Comparison of ENCODE assay signal across 29 cellular contexts in the genomic region with DNA sequence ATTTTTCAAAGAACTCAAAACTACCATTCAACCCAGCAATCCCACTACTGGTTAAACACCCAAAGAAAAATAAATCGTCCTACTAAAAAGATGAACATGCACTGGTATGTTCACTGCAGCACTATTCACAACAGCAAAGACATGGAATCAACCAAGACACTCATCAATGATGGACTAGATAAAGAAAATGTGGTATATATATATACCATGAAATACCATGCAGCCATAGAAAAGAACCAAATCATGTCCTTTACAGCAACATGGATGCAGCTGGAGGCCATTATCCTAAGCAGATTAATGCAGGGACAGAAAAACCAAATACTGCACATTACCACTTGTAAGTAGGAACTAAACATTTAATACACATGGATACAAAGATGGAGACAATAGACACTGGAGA.
"Had no signal": no experiment of that assay in that cellular context is flagged by ENCODE, and none has a peak within 500 bp of the region (broad histone marks: within the 10 kb centered on the region; RNA-seq: fewer than 3 reads in every experiment).

No MANE protein-coding gene starts in this region.

- H3K9me3 Mint-ChIP-seq: stimulated activated effector memory CD8-positive, alpha-beta T cell treated with anti-CD3 and anti-CD28 coated beads, Interleukin-12 subunit alpha, Interleukin-12 subunit beta, amount 100 ng/mL, for 72 hours; stimulated activated memory B cell treated with anti-CD40 and anti-IgM and Interleukin-4, amounts not matched to agents 10 μg/mL and 1 μg/mL and 100 μg/mL, for 72 hours; stimulated activated naive B cell treated with anti-CD40 and anti-IgM and Interleukin-4, amounts not matched to agents 10 μg/mL and 1 μg/mL and 100 μg/mL, for 72 hours; stimulated activated naive CD8-positive, alpha-beta T cell treated with anti-CD3 and anti-CD28 coated beads, Interleukin-15, amount 100 ng/mL, for 72 hours; stimulated activated naive CD8-positive, alpha-beta T cell treated with anti-CD3 and anti-CD28 coated beads, Interleukin-15, Interleukin-2, amounts not matched to agents 100 ng/mL and 50 ng/mL, for 24 hours had no signal

- H3K36me3 ChIP-seq: stomach, suprapubic skin, thoracic aorta, thyroid gland, tibial artery, tibial nerve, transverse colon, upper lobe of left lung, upper lobe of right lung, uterus, vagina had no signal

- FAIRE-seq: urothelium cell line had no signal

- H3K4me1 ChIP-seq: tibial artery, upper lobe of right lung, uterus, vagina had no signal

- H3K27ac ChIP-seq: stomach, suprapubic skin, testis, thoracic aorta, thyroid gland, tibial artery, tibial nerve, transverse colon, upper lobe of left lung, upper lobe of right lung, uterus, vagina had no signal

- H3K36me3 Mint-ChIP-seq: stimulated activated memory B cell treated with anti-CD40 and anti-IgM and Interleukin-4, amounts not matched to agents 10 μg/mL and 1 μg/mL and 100 μg/mL, for 72 hours had no signal

- H3K27me3 Mint-ChIP-seq: stimulated activated memory B cell treated with anti-CD40 and anti-IgM and Interleukin-4, amounts not matched to agents 10 μg/mL and 1 μg/mL and 100 μg/mL, for 72 hours; stimulated activated naive B cell treated with anti-CD40 and anti-IgM and Interleukin-4, amounts not matched to agents 10 μg/mL and 1 μg/mL and 100 μg/mL, for 72 hours; stimulated activated naive CD8-positive, alpha-beta T cell treated with anti-CD3 and anti-CD28 coated beads, Interleukin-15, amount 100 ng/mL, for 72 hours; stimulated activated naive CD8-positive, alpha-beta T cell treated with anti-CD3 and anti-CD28 coated beads, Interleukin-15, Interleukin-2, amounts not matched to agents 100 ng/mL and 50 ng/mL, for 24 hours; type B pancreatic cell had no signal

- DNase-seq: stimulated activated CD4-positive, alpha-beta T cell treated with anti-CD3 and anti-CD28 coated beads, Interleukin-2, amount 100 ng/mL, for 48 hours; stimulated activated CD4-positive, alpha-beta T cell treated with anti-CD3 and anti-CD28 coated beads, Interleukin-4, amount 100 ng/mL, for 1 hour; stimulated activated CD4-positive, alpha-beta T cell treated with anti-CD3 and anti-CD28 coated beads, Interleukin-4, amount 100 ng/mL, for 24 hours; stimulated activated CD4-positive, alpha-beta T cell treated with anti-CD3 and anti-CD28 coated beads, Interleukin-4, amount 100 ng/mL, for 4 hours; stimulated activated CD8-positive, alpha-beta memory T cell treated with anti-CD3 and anti-CD28 coated beads, Interleukin-4, amount 100 ng/mL, for 48 hours; stimulated activated naive B cell treated with anti-CD40 and anti-IgM and Interleukin-4, amounts not matched to agents 10 μg/mL and 1 μg/mL and 100 μg/mL, for 72 hours; stimulated activated naive CD4-positive, alpha-beta T cell; stimulated activated naive CD4-positive, alpha-beta T cell treated with Interleukin-2 at 50 U/mL for 16 hours; stimulated activated naive CD8-positive, alpha-beta T cell treated with anti-CD3 and anti-CD28 coated beads, Interleukin-15, amount 100 ng/mL, for 72 hours; stimulated activated naive CD8-positive, alpha-beta T cell treated with anti-CD3 and anti-CD28 coated beads, Interleukin-15, Interleukin-2, amounts not matched to agents 100 U/mL and 50 U/mL, for 24 hours; stomach; substantia nigra; testis; thyroid gland; tibial artery; transverse colon; trophoblast cell; upper lobe of left lung; upper lobe of right lung; uterus had no signal

- H3K9me3 ChIP-seq: stomach, suprapubic skin, testis, thoracic aorta, thyroid gland, tibial artery, tibial nerve, transverse colon, upper lobe of left lung, upper lobe of right lung, uterus, vagina had no signal

- H3K4me3 ChIP-seq: stomach, suprapubic skin, testis, thoracic aorta, thyroid gland, tibial artery, tibial nerve, transverse colon, upper lobe of left lung, upper lobe of right lung, uterus, vagina had no signal

- ATAC-seq: stimulated activated effector memory CD8-positive, alpha-beta T cell treated with anti-CD3 and anti-CD28 coated beads, Interleukin-12 subunit alpha, Interleukin-12 subunit beta, amount 100 ng/mL, for 72 hours; stimulated activated memory B cell treated with anti-CD40 and anti-IgM and Interleukin-4, amounts not matched to agents 10 μg/mL and 1 μg/mL and 100 μg/mL, for 72 hours; stimulated activated naive B cell treated with anti-CD40 and anti-IgM and Interleukin-4, amounts not matched to agents 10 μg/mL and 1 μg/mL and 100 μg/mL, for 72 hours; stimulated activated naive CD8-positive, alpha-beta T cell treated with anti-CD3 and anti-CD28 coated beads, Interleukin-15, amount 100 ng/mL, for 72 hours; stimulated activated naive CD8-positive, alpha-beta T cell treated with anti-CD3 and anti-CD28 coated beads, Interleukin-15, Interleukin-2, amounts not matched to agents 100 U/mL and 50 U/mL, for 24 hours; upper lobe of right lung had no signal

- H3K27me3 ChIP-seq: stomach, suprapubic skin, testis, thyroid gland, tibial artery, tibial nerve, upper lobe of left lung, upper lobe of right lung, uterus, vagina had no signal

- H3K4me3 Mint-ChIP-seq: stimulated activated effector memory CD8-positive, alpha-beta T cell treated with anti-CD3 and anti-CD28 coated beads, Interleukin-12 subunit alpha, Interleukin-12 subunit beta, amount 100 ng/mL, for 72 hours; stimulated activated memory B cell treated with anti-CD40 and anti-IgM and Interleukin-4, amounts not matched to agents 10 μg/mL and 1 μg/mL and 100 μg/mL, for 72 hours; stimulated activated naive B cell treated with anti-CD40 and anti-IgM and Interleukin-4, amounts not matched to agents 10 μg/mL and 1 μg/mL and 100 μg/mL, for 72 hours; stimulated activated naive CD8-positive, alpha-beta T cell treated with anti-CD3 and anti-CD28 coated beads, Interleukin-15, amount 100 ng/mL, for 72 hours; stimulated activated naive CD8-positive, alpha-beta T cell treated with anti-CD3 and anti-CD28 coated beads, Interleukin-15, Interleukin-2, amounts not matched to agents 100 ng/mL and 50 ng/mL, for 24 hours had no signal

- H3K27ac Mint-ChIP-seq: stimulated activated effector memory CD8-positive, alpha-beta T cell treated with anti-CD3 and anti-CD28 coated beads, Interleukin-12 subunit alpha, Interleukin-12 subunit beta, amount 100 ng/mL, for 72 hours; stimulated activated memory B cell treated with anti-CD40 and anti-IgM and Interleukin-4, amounts not matched to agents 10 μg/mL and 1 μg/mL and 100 μg/mL, for 72 hours; stimulated activated naive B cell treated with anti-CD40 and anti-IgM and Interleukin-4, amounts not matched to agents 10 μg/mL and 1 μg/mL and 100 μg/mL, for 72 hours; stimulated activated naive CD8-positive, alpha-beta T cell treated with anti-CD3 and anti-CD28 coated beads, Interleukin-15, amount 100 ng/mL, for 72 hours; stimulated activated naive CD8-positive, alpha-beta T cell treated with anti-CD3 and anti-CD28 coated beads, Interleukin-15, Interleukin-2, amounts not matched to agents 100 ng/mL and 50 ng/mL, for 24 hours; type B pancreatic cell had no signal
